1 cellular context compared by ENCODE assay signal in genomic region chr9:98993570-98993945, GRCh38.
TF ChIP-seq lines count a peak whose summit lies in the region.

No MANE protein-coding gene starts in this region.

TF ChIP-seq in A549, 52 proteins besides CTCF, POLR2A, EP300 and RAD21 (continued from another document):
- no peak for TF ChIP-seq ELK1 (IDR thresholded peaks at IDR 0.05; ENCODE audit: low read depth, low read length)
TF ChIP-seq in A549: peak in this region for 0.
